In the genomic region with DNA sequence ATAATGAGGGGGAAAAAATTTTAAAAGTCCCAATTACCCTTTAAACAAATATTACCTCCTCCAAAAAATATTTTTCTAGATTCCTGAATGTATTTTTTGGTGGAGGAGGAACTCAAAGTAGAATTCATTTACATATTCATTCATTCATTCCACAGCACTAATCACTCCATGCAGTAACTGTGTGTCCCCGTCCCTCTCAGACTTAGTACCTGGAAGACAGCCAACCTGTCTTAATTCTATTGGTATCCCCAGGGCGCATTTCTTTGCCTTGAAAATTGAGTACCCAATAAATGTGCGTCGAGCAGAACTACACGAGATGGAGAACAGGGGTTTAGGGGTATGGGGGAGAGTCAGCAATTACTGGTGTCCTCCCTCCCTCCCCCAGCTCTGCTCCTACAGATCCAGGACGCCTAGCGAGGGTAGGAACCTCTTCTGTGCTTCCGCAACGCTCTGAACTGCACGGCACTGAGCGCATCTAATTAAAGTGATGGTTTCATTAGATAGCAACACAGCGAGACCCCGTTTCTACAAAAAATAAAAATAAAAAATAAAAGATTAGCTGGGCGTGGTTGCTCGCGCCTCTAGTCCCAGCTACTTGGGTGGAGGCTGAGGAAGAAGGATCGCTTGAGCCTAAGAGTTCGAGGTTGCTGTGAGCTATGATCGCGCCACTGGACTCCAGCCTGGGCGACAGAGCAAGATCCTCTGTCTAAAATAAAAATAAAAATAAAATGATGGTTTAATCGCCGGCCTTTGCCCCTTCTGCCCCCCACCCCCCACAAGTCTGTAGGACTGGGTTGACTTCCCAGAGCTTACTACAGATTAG, we compare ENCODE assay signal across 8 cellular contexts. TPM values are rescaled to one million over a fixed set of nuclear protein-coding genes. Genes with fewer than 3 reads are reported as not detected.
DNase-seq lines count a peak whose midpoint lies in the region; ATAC-seq and TF ChIP-seq lines count a peak whose summit lies in the region.

No MANE protein-coding gene starts in this region.

- ATAC-seq in HG03460 (IDR thresholded peaks at IDR 0.05; ENCODE audit: unreplicated experiment) = no peak

- no peak overlapping the region for H3K27ac Mint-ChIP-seq in activated naive CD4-positive, alpha-beta T cell treated with anti-CD3 and anti-CD28 coated beads for 36 hours

- no peak overlapping the region for H3K9ac ChIP-seq in iPS-15b (ENCODE audit: low read depth, low read length)

- H3K4me1 Mint-ChIP-seq in activated naive CD4-positive, alpha-beta T cell treated with anti-CD3 and anti-CD28 coated beads for 36 hours (ENCODE audit: low read depth) = peaks cover 19% of the 10 kb centered on the region

- no peak for DNase-seq in activated naive CD4-positive, alpha-beta T cell treated with anti-CD3 and anti-CD28 coated beads for 36 hours
- DNase-seq in activated naive CD4-positive, alpha-beta T cell treated with Interleukin-2 at 50 U/mL for 16 hours = no peak
- DNase-seq in amygdala (lab: John Stamatoyannopoulos, UW) = no peak
- DNase-seq in ecto neural progenitor cell (ENCODE audit: low spot score) = no peak

- CTCF ChIA-PET in activated naive CD4-positive, alpha-beta T cell treated with anti-CD3 and anti-CD28 coated beads for 36 hours (lab: Charles Lee) = interaction anchor here (0.6 to 1.0 kb wide), 3 partner anchors 20 to 61 kb away, joined by 3 to 6 read pairs (median 3); partner anchors contain the start of gene TP53I3

- H3K36me3 ChIP-seq in iPS-15b (ENCODE audit: control insufficient read depth, insufficient read depth, low read length) = no peaks in the 10 kb centered on the region
- H3K36me3 ChIP-seq in urinary bladder (ENCODE audit: insufficient read depth) = no peaks in the 10 kb centered on the region

- intact Hi-C loops in activated naive CD4-positive, alpha-beta T cell treated with anti-CD3 and anti-CD28 coated beads for 36 hours (cut with micrococcal nuclease) = loop anchor here (10.0 kb wide), 1 partner anchor 446 kb away; the partner anchor contains the start of gene NCOA1

- no peaks in the 10 kb centered on the region for H3K27me3 ChIP-seq in iPS-15b (ENCODE audit: control insufficient read depth, insufficient read depth, low read length)

- H3K4me3 ChIP-seq in iPS-15b (ENCODE audit: low read depth, low read length) (peak overlapping the region; percentile 56), urinary bladder (ENCODE audit: low read depth, low read length) (peak overlapping the region; percentile 89)

- no peak overlapping the region for H3K27ac ChIP-seq in urinary bladder (ENCODE audit: low read depth)

- H3K27me3 Mint-ChIP-seq in activated naive CD4-positive, alpha-beta T cell treated with anti-CD3 and anti-CD28 coated beads for 36 hours (ENCODE audit: low read depth) = peaks cover 7% of the 10 kb centered on the region

- H3K36me3 Mint-ChIP-seq in activated naive CD4-positive, alpha-beta T cell treated with anti-CD3 and anti-CD28 coated beads for 36 hours (ENCODE audit: low read depth) = peaks cover 2% of the 10 kb centered on the region

- TF ChIP-seq POLR2A in Raji (IDR thresholded peaks at IDR 0.05; ENCODE audit: insufficient read depth, low read depth, low read length) = peak; percentile 7; the same call in 1 of the 2 replicates

- 17% methylated on average over 23 of the region's 23 CpGs for WGBS in urinary bladder

- H3K4me1 ChIP-seq in iPS-15b (ENCODE audit: control insufficient read depth, insufficient read depth, low read length) (peaks cover 2% of the 10 kb centered on the region), urinary bladder (ENCODE audit: insufficient read depth) (peaks cover 4% of the 10 kb centered on the region)

- peak overlapping the region; percentile 72 for H3K4me3 Mint-ChIP-seq in activated naive CD4-positive, alpha-beta T cell treated with anti-CD3 and anti-CD28 coated beads for 36 hours

- H3K9me3 ChIP-seq in iPS-15b (ENCODE audit: control insufficient read depth, insufficient read depth, low read length) = no peaks in the 10 kb centered on the region

- no peaks in the 10 kb centered on the region for H3K9me3 Mint-ChIP-seq in activated naive CD4-positive, alpha-beta T cell treated with anti-CD3 and anti-CD28 coated beads for 36 hours

RNA-seq across cellular contexts. Expression of gene FKBP1B, which starts 0.7 kb away (rescaled TPM):
- under 1 TPM in 1 of 2 experiments, not detected in 1; 0.35 TPM for total RNA-seq in activated naive CD4-positive, alpha-beta T cell treated with anti-CD3 and anti-CD28 coated beads for 36 hours
- 5.1 TPM for total RNA-seq in urinary bladder
- 10.5 TPM for polyA plus RNA-seq in urinary bladder

RNA-seq across cellular contexts. Expression of gene WDCP, which starts 1.7 kb away (rescaled TPM):
- total RNA-seq in activated naive CD4-positive, alpha-beta T cell treated with anti-CD3 and anti-CD28 coated beads for 36 hours = 10 to 100 TPM; 17.6 to 21.1 TPM
- total RNA-seq in urinary bladder = 13.1 TPM
- polyA plus RNA-seq in urinary bladder = 4.9 TPM

RNA-seq across cellular contexts. Expression of gene SF3B6, which starts 27.3 kb away (rescaled TPM):
- 100 to 1,000 TPM; 151 to 164 TPM for total RNA-seq in activated naive CD4-positive, alpha-beta T cell treated with anti-CD3 and anti-CD28 coated beads for 36 hours
- total RNA-seq in urinary bladder = 139 TPM
- polyA plus RNA-seq in urinary bladder = 121 TPM

RNA-seq across cellular contexts. Expression of gene TP53I3, which starts 35.8 kb away (rescaled TPM):
- under 1 TPM; 0.60 to 0.81 TPM for total RNA-seq in activated naive CD4-positive, alpha-beta T cell treated with anti-CD3 and anti-CD28 coated beads for 36 hours
- total RNA-seq in urinary bladder = 28.6 TPM
- polyA plus RNA-seq in urinary bladder = 16.9 TPM

RNA-seq across cellular contexts. Expression of gene MFSD2B, which starts 39.0 kb away (rescaled TPM):
- total RNA-seq in activated naive CD4-positive, alpha-beta T cell treated with anti-CD3 and anti-CD28 coated beads for 36 hours = under 1 TPM; 0.15 to 0.24 TPM
- 0.85 TPM for total RNA-seq in urinary bladder
- polyA plus RNA-seq in urinary bladder = 0.22 TPM
